ENCODE assay signal across 9 cellular contexts in the genomic region with DNA sequence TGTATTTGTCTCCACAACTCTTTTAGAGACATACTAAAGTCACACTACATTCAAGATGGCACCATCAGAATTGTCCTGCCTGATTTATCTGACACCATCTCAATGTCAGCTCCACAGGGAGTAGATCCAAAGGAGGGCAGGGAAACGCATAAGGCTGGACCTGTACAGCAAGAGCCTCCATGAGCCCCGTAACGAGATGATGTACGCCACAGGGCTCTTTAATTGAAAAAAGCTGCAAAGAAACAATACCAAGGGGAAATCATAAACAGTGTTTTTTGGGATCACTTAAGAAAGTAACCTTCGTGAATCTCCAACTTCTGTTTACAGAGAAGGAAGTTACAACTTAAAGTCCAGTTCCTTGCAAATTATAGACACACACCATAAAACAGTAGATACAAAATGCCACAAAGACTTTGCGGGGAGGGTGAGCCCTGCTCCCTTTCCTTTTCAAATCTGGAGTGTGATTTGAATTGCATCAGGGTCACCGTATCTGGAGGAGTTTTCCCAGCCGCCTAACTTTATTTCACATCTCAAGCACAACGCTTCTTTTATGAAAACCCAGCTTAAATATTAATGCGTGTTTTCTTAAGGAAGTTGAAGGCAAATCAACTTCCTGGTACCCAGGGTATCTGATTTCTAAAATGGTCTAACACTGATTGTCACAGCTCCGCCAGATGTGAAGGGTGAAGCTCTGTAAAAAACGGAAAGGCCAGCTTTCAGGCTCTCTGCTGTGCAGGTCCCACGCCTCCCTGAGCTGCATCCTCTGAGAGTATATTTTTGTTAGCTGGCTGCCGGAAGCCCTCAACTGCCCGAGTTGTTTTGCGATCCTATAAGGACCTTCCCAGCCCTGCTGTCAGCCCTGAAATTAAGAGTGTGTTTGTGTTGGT.
DNase-seq lines count a peak whose midpoint lies in the region; ATAC-seq and TF ChIP-seq lines count a peak whose summit lies in the region.
"Had no signal": no experiment of that assay in that cellular context is flagged by ENCODE, and none has a peak within 500 bp of the region (broad histone marks: within the 10 kb centered on the region; RNA-seq: fewer than 3 reads in every experiment).

No MANE protein-coding gene starts in this region.

- peaks cover 46% of the 10 kb centered on the region; the same call in 1 of the 2 replicates for H3K79me2 ChIP-seq in OCI-LY7 (ENCODE audit: insufficient read depth, low read depth, low read length)

- H3K27ac ChIP-seq in OCI-LY7 (ENCODE audit: low read depth, low read length, poor library complexity, severe bottlenecking) (peak overlapping the region; percentile 100), lower lobe of right lung (peak overlapping the region; percentile 58)

- CTCF ChIA-PET in OCI-LY7 (lab: Charles Lee; ENCODE audit: unreplicated experiment): interaction anchor here (0.6 kb wide), 1 partner anchor 61 kb away, joined by 3 read pairs; no protein-coding TSS in a partner anchor

- H2AFZ ChIP-seq in OCI-LY7 (ENCODE audit: low read length): peak overlapping the region; percentile 77; the same call in 1 of the 2 replicates

- no peaks in the 10 kb centered on the region for H3K9me2 ChIP-seq in OCI-LY7 (ENCODE audit: insufficient read depth, low read length)

- H3K4me3 ChIP-seq in OCI-LY7 (ENCODE audit: low read depth, low read length, poor library complexity, severe bottlenecking) (peak overlapping the region; percentile 73), lower lobe of right lung (no peak overlapping the region)

- H3K36me3 ChIP-seq in OCI-LY7 (ENCODE audit: insufficient read depth, low read length) (peaks cover 28% of the 10 kb centered on the region), lower lobe of right lung (no peaks in the 10 kb centered on the region)

- TSS peak; percentile 53 for BruUV-seq in OCI-LY7 (replicated peaks; lab: Mats Ljungman, UMichigan)

- H4K20me1 ChIP-seq in OCI-LY7 (ENCODE audit: insufficient read depth, low read length): no peaks in the 10 kb centered on the region

- H3K27me3 ChIP-seq in lower lobe of right lung (ENCODE audit: low read depth): no peaks in the 10 kb centered on the region

- peaks cover 13% of the 10 kb centered on the region; the same call in 1 of the 2 replicates for H3K9me3 ChIP-seq in OCI-LY7 (ENCODE audit: low read length)
- no peaks in the 10 kb centered on the region for H3K9me3 ChIP-seq in lower lobe of right lung

- ATAC-seq in GM18519 (IDR thresholded peaks at IDR 0.05; ENCODE audit: low FRiP score, unreplicated experiment): peak; percentile 91
- no peak for ATAC-seq in lower lobe of right lung
- ATAC-seq: Panc1 had no signal

- peak; percentile 25 for DNase-seq in H4 (ENCODE audit: low spot score)
- peak; percentile 95 for DNase-seq in OCI-LY7 (ENCODE audit: low spot score)
- DNase-seq in lower lobe of right lung: no peak
- no peak for DNase-seq in mesenteric fat pad (ENCODE audit: low spot score)
- DNase-seq in DMS 273 treated with DMSO at 0.1 percent for 48 hours (lab: John Stamatoyannopoulos, UW): no peak
- no peak for DNase-seq in anterior cingulate cortex (lab: John Stamatoyannopoulos, UW)
- DNase-seq in HuH-7.5 (ENCODE audit: low spot score): no peak

- intact Hi-C loops in OCI-LY7 (cut with micrococcal nuclease; ENCODE audit: unreplicated experiment) (loop anchor here (1.0 to 5.0 kb wide), 6 partner anchors 40 to 316 kb away; no protein-coding TSS in a partner anchor), lower lobe of right lung (cut with DNase I) (no loop called here)

- H3K4me2 ChIP-seq in OCI-LY7 (ENCODE audit: low read length): peak overlapping the region; percentile 98

- peaks cover 80% of the 10 kb centered on the region for H3K4me1 ChIP-seq in OCI-LY7 (ENCODE audit: insufficient read depth, low read length, poor library complexity, severe bottlenecking)
- H3K4me1 ChIP-seq in lower lobe of right lung: peaks cover 11% of the 10 kb centered on the region

- no peak; the same call in 1 of the 2 replicates for TF ChIP-seq CTCF in OCI-LY7 (conservative IDR thresholded peaks at IDR 0.05; ENCODE audit: low read length)
- no peak for TF ChIP-seq CTCF in lower lobe of right lung (IDR thresholded peaks at IDR 0.05)

- POLR2A ChIA-PET in OCI-LY7 (lab: Charles Lee): interaction anchor here (0.6 to 3.3 kb wide), 32 partner anchors 9 to 313 kb away, joined by 3 to 43 read pairs (median 4); no protein-coding TSS in a partner anchor

Comparison
In these comparisons a context has a peak if more than half of its experiments do, and no peak if none do; other contexts are left out.
1. DNase-seq: peak in H4 (single experiment) and OCI-LY7 (single experiment); none in lower lobe of right lung (single experiment), mesenteric fat pad (single experiment), DMS 273 treated with DMSO at 0.1 percent for 48 hours (single experiment), anterior cingulate cortex (0 of 58) and HuH-7.5 (single experiment).